In the genomic region with DNA sequence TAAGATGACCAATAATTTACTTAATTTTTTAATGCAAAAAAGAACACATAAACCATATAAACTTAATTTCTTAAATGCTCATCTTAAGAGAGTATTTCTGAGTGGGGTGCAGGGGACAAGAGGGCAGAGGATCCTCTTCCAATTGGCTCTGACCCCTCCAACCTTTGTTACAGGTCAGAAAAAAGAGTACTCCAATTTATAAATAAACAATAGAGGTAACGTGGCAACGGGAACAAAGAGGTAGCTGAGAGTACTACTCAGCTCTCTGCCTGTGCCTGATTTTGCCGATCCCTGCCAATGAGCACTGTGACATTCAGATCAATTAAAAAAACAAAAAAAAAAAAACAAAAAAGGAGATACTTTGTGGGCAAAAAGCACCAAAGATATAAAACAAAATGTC, we compare ENCODE assay signal across 22 cellular contexts.
DNase-seq lines count a peak whose midpoint lies in the region; ATAC-seq, FAIRE-seq and TF ChIP-seq lines count a peak whose summit lies in the region.
"Had no signal": no experiment of that assay in that cellular context is flagged by ENCODE, and none has a peak within 500 bp of the region (broad histone marks: within the 10 kb centered on the region; RNA-seq: fewer than 3 reads in every experiment).

No MANE protein-coding gene starts in this region.

- TF ChIP-seq CTCF in natural killer cell (IDR thresholded peaks at IDR 0.05) (no peak), gastroesophageal sphincter (IDR thresholded peaks at IDR 0.05) (no peak)

- H4K20me1 ChIP-seq in GM23248 (ENCODE audit: insufficient read depth), result no peaks in the 10 kb centered on the region

- H3K4me3 ChIP-seq in GM23248 (no peak overlapping the region), gastroesophageal sphincter (no peak overlapping the region)
- H3K4me3 ChIP-seq: adrenal gland, lung, PC-9 had no signal

- H3K36me3 ChIP-seq in GM23248 (ENCODE audit: low read depth) (no peaks in the 10 kb centered on the region), gastroesophageal sphincter (no peaks in the 10 kb centered on the region)
- H3K36me3 ChIP-seq: adrenal gland had no signal

- no peaks in the 10 kb centered on the region for H3K27me3 ChIP-seq in GM23248 (replicated peaks; ENCODE audit: insufficient read depth)
- H3K27me3 ChIP-seq in gastroesophageal sphincter, result no peaks in the 10 kb centered on the region
- H3K27me3 ChIP-seq: adrenal gland had no signal

- no peaks in the 10 kb centered on the region for H3K36me3 Mint-ChIP-seq in natural killer cell

- peak; percentile 88 for FAIRE-seq in islet of Langerhans (lab: Jason Lieb, UNC)
- FAIRE-seq: small intestine had no signal

- H3K9ac ChIP-seq in GM23248, result no peak overlapping the region
- H3K9ac ChIP-seq: SK-N-SH had no signal

- no peak for TF ChIP-seq EP300 in gastroesophageal sphincter (IDR thresholded peaks at IDR 0.05)

- H3F3A ChIP-seq in GM23248 (ENCODE audit: insufficient read depth), result no peaks in the 10 kb centered on the region

- no peak overlapping the region for H3K27ac Mint-ChIP-seq in natural killer cell

- in situ Hi-C loops in GM23248 (cut with MboI), result no loop called here

- H3K9me3 ChIP-seq in GM23248 (ENCODE audit: low read depth) (no peaks in the 10 kb centered on the region), gastroesophageal sphincter (no peaks in the 10 kb centered on the region)
- H3K9me3 ChIP-seq: adrenal gland, Caco-2, SK-N-SH had no signal

- H3K27me3 Mint-ChIP-seq in natural killer cell (ENCODE audit: low read depth in 2 of 2), result peaks cover 10 to 27% of the 10 kb centered on the region in 2 donors

- intact Hi-C loops in natural killer cell (cut with micrococcal nuclease), result no loop called here

- H3K27ac ChIP-seq in GM23248 (no peak overlapping the region), gastroesophageal sphincter (no peak overlapping the region)
- H3K27ac ChIP-seq: adrenal gland, PC-9 had no signal

- H2AFZ ChIP-seq in GM23248, result no peak overlapping the region
- H2AFZ ChIP-seq: PC-9 had no signal

- DNase-seq in DMS153 (lab: John Stamatoyannopoulos, UW), result peak; percentile 4
- DNase-seq in NCI-H1105 (lab: John Stamatoyannopoulos, UW), result peak; percentile 77
- peak; percentile 11 for DNase-seq in NCI-H2227 treated with DMSO at 0.1 percent for 48 hours (lab: John Stamatoyannopoulos, UW)
- DNase-seq in middle frontal gyrus (ENCODE audit: extremely low spot score, low spot score), result no peak
- DNase-seq in GM23248, result no peak
- no peak for DNase-seq in natural killer cell
- DNase-seq: activated effector memory CD4-positive, alpha-beta T cell treated with Interleukin-2 at 50 U/mL for 16 hours; adrenal gland; Caco-2; central memory CD4-positive, alpha-beta T cell; GDM1; KG1; NCI-H82; PC-9; posterior cingulate gyrus; SK-N-SH; small intestine; stimulated activated CD4-positive, alpha-beta T cell treated with anti-CD3 and anti-CD28 coated beads, Interleukin-4, amount 100 ng/mL, for 4 hours; T1000 had no signal

- H3K79me2 ChIP-seq in GM23248 (ENCODE audit: insufficient read depth), result no peaks in the 10 kb centered on the region

- H3K4me1 Mint-ChIP-seq in natural killer cell, result no peaks in the 10 kb centered on the region

- H3K4me3 Mint-ChIP-seq in natural killer cell, result no peak overlapping the region

- H3K9me3 Mint-ChIP-seq in natural killer cell, result no peaks in the 10 kb centered on the region

- WGBS in GM23248 (ENCODE audit: low coverage in 1 of 2, low lambda C conversion rate in 2 of 2, missing lambda C conversion rate in 2 of 2), 2 experiments, result 90% methylated on average over 3 of the region's 3 CpGs
- 29 to 58% methylated on average over 3 of the region's 3 CpGs for WGBS in gastroesophageal sphincter (ENCODE audit: low coverage in 1 of 2), 2 donors

- no peak for ATAC-seq in natural killer cell
- ATAC-seq in gastroesophageal sphincter, result no peak

- H3K4me1 ChIP-seq in GM23248 (ENCODE audit: insufficient read depth) (no peaks in the 10 kb centered on the region), gastroesophageal sphincter (peaks cover 0 to 11% (median 3%) of the 10 kb centered on the region in 3 donors)

- TF ChIP-seq POLR2A in gastroesophageal sphincter (IDR thresholded peaks at IDR 0.05), result no peak

- H3K9me2 ChIP-seq in GM23248 (ENCODE audit: insufficient read depth), result no peaks in the 10 kb centered on the region
- H3K9me2 ChIP-seq: SK-N-SH had no signal

- no peak overlapping the region for H3K4me2 ChIP-seq in GM23248 (ENCODE audit: unreplicated experiment)
- H3K4me2 ChIP-seq: PC-9, SK-N-SH had no signal

Comparison
In these comparisons a context has a peak if more than half of its experiments do, and no peak if none do; other contexts are left out.
1. DNase-seq: peak in DMS153 (single experiment), NCI-H1105 (single experiment) and NCI-H2227 treated with DMSO at 0.1 percent for 48 hours (single experiment); none in middle frontal gyrus (single experiment), GM23248 (single experiment) and natural killer cell (single experiment).